ENCODE assay signal across 1 cellular context in the genomic region with DNA sequence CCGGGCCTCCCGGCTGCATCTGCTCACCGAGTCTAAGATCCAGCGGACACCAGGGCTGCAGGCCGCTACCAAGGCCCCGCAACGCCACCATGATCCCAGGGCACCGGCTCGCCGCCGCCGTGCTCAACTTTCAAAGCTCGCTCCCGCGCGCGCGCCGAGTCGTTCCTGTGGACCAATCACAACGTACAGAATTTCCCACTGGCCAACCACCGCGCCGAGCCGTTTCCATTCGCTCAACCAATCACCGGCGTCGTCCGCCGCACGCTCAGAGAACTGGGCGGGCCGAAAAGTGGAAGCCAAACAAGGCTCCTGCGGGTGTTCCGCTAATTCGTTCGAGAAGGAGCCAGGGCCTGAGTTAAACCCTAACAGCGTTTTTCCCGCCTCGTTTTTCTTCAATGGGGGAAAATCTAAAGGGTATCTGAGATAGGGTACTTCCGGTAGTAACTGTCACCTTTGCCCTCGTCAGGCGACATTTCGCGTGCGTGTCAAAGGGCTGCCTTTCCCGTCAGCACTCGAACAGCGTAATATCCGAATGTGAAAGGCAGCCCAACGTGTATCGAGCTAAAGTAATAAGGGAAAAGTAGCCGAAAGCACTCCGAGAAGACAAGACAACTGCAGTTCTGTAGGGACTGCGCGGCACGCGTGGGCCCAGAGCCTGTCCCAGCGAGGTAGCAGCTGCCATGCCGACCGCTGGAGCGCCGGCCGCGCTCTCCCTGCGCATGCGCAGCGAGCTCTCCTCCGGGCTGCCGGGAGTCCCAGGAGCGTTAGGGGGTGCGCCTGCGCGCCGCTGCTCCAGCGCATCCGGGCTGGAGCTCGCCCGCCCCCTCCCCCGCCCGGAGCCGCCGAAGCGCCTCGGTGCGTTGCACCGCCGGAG.
TF ChIP-seq lines count a peak whose summit lies in the region.

A gene with protein sequence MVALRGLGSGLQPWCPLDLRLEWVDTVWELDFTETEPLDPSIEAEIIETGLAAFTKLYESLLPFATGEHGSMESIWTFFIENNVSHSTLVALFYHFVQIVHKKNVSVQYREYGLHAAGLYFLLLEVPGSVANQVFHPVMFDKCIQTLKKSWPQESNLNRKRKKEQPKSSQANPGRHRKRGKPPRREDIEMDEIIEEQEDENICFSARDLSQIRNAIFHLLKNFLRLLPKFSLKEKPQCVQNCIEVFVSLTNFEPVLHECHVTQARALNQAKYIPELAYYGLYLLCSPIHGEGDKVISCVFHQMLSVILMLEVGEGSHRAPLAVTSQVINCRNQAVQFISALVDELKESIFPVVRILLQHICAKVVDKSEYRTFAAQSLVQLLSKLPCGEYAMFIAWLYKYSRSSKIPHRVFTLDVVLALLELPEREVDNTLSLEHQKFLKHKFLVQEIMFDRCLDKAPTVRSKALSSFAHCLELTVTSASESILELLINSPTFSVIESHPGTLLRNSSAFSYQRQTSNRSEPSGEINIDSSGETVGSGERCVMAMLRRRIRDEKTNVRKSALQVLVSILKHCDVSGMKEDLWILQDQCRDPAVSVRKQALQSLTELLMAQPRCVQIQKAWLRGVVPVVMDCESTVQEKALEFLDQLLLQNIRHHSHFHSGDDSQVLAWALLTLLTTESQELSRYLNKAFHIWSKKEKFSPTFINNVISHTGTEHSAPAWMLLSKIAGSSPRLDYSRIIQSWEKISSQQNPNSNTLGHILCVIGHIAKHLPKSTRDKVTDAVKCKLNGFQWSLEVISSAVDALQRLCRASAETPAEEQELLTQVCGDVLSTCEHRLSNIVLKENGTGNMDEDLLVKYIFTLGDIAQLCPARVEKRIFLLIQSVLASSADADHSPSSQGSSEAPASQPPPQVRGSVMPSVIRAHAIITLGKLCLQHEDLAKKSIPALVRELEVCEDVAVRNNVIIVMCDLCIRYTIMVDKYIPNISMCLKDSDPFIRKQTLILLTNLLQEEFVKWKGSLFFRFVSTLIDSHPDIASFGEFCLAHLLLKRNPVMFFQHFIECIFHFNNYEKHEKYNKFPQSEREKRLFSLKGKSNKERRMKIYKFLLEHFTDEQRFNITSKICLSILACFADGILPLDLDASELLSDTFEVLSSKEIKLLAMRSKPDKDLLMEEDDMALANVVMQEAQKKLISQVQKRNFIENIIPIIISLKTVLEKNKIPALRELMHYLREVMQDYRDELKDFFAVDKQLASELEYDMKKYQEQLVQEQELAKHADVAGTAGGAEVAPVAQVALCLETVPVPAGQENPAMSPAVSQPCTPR (N-terminal part only) (minus strand): TSS at position 132 of the 874 bp plus-strand sequence. CDS start 41 bp downstream, at position 91.
A gene (plus strand): TSS at position 836 of the 874 bp plus-strand sequence. CDS start 452 bp downstream, outside the sequence.

TF ChIP-seq in HepG2, 621 proteins besides CTCF, POLR2A, EP300 and RAD21 (continued from another document and continues in another):
- TF ChIP-seq, protein P1, sequence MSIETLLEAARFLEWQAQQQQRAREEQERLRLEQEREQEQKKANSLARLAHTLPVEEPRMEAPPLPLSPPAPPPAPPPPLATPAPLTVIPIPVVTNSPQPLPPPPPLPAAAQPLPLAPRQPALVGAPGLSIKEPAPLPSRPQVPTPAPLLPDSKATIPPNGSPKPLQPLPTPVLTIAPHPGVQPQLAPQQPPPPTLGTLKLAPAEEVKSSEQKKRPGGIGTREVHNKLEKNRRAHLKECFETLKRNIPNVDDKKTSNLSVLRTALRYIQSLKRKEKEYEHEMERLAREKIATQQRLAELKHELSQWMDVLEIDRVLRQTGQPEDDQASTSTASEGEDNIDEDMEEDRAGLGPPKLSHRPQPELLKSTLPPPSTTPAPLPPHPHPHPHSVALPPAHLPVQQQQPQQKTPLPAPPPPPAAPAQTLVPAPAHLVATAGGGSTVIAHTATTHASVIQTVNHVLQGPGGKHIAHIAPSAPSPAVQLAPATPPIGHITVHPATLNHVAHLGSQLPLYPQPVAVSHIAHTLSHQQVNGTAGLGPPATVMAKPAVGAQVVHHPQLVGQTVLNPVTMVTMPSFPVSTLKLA (IDR thresholded peaks at IDR 0.05): peak; percentile 47; the same call in 1 of the 2 replicates
- no peak for TF ChIP-seq MAFF (IDR thresholded peaks at IDR 0.05; ENCODE audit: low read depth, low read length)
- TF ChIP-seq, protein P2, sequence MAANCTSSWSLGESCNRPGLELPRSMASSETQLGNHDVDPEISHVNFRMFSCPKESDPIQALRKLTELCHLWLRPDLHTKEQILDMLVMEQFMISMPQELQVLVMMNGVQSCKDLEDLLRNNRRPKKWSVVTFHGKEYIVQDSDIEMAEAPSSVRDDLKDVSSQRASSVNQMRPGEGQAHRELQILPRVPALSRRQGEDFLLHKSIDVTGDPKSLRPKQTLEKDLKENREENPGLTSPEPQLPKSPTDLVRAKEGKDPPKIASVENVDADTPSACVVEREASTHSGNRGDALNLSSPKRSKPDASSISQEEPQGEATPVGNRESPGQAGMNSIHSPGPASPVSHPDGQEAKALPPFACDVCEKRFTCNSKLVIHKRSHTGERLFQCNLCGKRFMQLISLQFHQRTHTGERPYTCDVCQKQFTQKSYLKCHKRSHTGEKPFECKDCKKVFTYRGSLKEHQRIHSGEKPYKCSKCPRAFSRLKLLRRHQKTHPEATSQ (CRISPR knock-in tag; IDR thresholded peaks at IDR 0.05; ENCODE audit: borderline replicate concordance): peak; percentile 43; the same call in 1 of the 2 replicates
- no peak; the same call in none of the 2 replicates for TF ChIP-seq YEATS2 (CRISPR knock-in tag; IDR thresholded peaks at IDR 0.05; ENCODE audit: borderline replicate concordance)
- TF ChIP-seq, protein P3, sequence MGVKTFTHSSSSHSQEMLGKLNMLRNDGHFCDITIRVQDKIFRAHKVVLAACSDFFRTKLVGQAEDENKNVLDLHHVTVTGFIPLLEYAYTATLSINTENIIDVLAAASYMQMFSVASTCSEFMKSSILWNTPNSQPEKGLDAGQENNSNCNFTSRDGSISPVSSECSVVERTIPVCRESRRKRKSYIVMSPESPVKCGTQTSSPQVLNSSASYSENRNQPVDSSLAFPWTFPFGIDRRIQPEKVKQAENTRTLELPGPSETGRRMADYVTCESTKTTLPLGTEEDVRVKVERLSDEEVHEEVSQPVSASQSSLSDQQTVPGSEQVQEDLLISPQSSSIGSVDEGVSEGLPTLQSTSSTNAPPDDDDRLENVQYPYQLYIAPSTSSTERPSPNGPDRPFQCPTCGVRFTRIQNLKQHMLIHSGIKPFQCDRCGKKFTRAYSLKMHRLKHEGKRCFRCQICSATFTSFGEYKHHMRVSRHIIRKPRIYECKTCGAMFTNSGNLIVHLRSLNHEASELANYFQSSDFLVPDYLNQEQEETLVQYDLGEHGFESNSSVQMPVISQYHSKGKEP (CRISPR knock-in tag; IDR thresholded peaks at IDR 0.05): no peak
- TF ChIP-seq MAF1 (CRISPR knock-in tag; IDR thresholded peaks at IDR 0.05; ENCODE audit: borderline replicate concordance): peak; percentile 83; the same call in 1 of the 2 replicates
- no peak for TF ChIP-seq NCOA5 (CRISPR knock-in tag; IDR thresholded peaks at IDR 0.05)
- TF ChIP-seq ZNF530 (CRISPR knock-in tag; IDR thresholded peaks at IDR 0.05; ENCODE audit: low read depth): no peak
- TF ChIP-seq, protein P4, sequence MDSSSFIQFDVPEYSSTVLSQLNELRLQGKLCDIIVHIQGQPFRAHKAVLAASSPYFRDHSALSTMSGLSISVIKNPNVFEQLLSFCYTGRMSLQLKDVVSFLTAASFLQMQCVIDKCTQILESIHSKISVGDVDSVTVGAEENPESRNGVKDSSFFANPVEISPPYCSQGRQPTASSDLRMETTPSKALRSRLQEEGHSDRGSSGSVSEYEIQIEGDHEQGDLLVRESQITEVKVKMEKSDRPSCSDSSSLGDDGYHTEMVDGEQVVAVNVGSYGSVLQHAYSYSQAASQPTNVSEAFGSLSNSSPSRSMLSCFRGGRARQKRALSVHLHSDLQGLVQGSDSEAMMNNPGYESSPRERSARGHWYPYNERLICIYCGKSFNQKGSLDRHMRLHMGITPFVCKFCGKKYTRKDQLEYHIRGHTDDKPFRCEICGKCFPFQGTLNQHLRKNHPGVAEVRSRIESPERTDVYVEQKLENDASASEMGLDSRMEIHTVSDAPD (CRISPR knock-in tag; IDR thresholded peaks at IDR 0.05): 0 out of 2 replicates have a peak, but pooled peaks have one; percentile 50
- TF ChIP-seq, protein P5, sequence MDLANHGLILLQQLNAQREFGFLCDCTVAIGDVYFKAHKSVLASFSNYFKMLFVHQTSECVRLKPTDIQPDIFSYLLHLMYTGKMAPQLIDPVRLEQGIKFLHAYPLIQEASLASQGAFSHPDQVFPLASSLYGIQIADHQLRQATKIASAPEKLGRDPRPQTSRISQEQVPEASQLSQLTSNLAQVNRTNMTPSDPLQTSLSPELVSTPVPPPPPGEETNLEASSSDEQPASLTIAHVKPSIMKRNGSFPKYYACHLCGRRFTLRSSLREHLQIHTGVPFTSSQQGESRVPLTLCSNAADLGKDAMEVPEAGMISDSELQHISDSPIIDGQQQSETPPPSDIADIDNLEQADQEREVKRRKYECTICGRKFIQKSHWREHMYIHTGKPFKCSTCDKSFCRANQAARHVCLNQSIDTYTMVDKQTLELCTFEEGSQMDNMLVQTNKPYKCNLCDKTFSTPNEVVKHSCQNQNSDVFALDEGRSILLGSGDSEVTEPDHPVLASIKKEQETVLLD (CRISPR knock-in tag; IDR thresholded peaks at IDR 0.05; ENCODE audit: low read depth): peak; percentile 70; the same call in 1 of the 2 replicates
- peak; percentile 87; the same call in 1 of the 2 replicates for TF ChIP-seq ZNF598 (CRISPR knock-in tag; IDR thresholded peaks at IDR 0.05; ENCODE audit: borderline replicate concordance)
- 0 out of 2 replicates have a peak, but pooled peaks have one; percentile 66 for TF ChIP-seq TOE1 (CRISPR knock-in tag; IDR thresholded peaks at IDR 0.05)
- TF ChIP-seq, protein P6, sequence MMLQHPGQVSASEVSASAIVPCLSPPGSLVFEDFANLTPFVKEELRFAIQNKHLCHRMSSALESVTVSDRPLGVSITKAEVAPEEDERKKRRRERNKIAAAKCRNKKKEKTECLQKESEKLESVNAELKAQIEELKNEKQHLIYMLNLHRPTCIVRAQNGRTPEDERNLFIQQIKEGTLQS (CRISPR knock-in tag; IDR thresholded peaks at IDR 0.05): no peak
- no peak for TF ChIP-seq MATR3 (CRISPR knock-in tag; IDR thresholded peaks at IDR 0.05)
- TF ChIP-seq, protein P7, sequence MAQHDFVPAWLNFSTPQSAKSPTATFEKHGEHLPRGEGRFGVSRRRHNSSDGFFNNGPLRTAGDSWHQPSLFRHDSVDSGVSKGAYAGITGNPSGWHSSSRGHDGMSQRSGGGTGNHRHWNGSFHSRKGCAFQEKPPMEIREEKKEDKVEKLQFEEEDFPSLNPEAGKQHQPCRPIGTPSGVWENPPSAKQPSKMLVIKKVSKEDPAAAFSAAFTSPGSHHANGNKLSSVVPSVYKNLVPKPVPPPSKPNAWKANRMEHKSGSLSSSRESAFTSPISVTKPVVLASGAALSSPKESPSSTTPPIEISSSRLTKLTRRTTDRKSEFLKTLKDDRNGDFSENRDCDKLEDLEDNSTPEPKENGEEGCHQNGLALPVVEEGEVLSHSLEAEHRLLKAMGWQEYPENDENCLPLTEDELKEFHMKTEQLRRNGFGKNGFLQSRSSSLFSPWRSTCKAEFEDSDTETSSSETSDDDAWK (CRISPR knock-in tag; IDR thresholded peaks at IDR 0.05): no peak
- TF ChIP-seq SOX6 (IDR thresholded peaks at IDR 0.05): no peak
- TF ChIP-seq SOX6 (CRISPR knock-in tag; IDR thresholded peaks at IDR 0.05): peak; percentile 76
- TF ChIP-seq FOXA3 (CRISPR knock-in tag; IDR thresholded peaks at IDR 0.05): peak; percentile 5; the same call in 1 of the 2 replicates
- TF ChIP-seq, protein P8, sequence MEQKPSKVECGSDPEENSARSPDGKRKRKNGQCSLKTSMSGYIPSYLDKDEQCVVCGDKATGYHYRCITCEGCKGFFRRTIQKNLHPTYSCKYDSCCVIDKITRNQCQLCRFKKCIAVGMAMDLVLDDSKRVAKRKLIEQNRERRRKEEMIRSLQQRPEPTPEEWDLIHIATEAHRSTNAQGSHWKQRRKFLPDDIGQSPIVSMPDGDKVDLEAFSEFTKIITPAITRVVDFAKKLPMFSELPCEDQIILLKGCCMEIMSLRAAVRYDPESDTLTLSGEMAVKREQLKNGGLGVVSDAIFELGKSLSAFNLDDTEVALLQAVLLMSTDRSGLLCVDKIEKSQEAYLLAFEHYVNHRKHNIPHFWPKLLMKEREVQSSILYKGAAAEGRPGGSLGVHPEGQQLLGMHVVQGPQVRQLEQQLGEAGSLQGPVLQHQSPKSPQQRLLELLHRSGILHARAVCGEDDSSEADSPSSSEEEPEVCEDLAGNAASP (CRISPR knock-in tag; IDR thresholded peaks at IDR 0.05; ENCODE audit: borderline replicate concordance): peak; percentile 42; the same call in 1 of the 2 replicates
- 0 out of 2 replicates have a peak, but pooled peaks have one; percentile 50 for TF ChIP-seq HMG20B (CRISPR knock-in tag; conservative IDR thresholded peaks at IDR 0.05)
- TF ChIP-seq MTA3 (CRISPR knock-in tag; IDR thresholded peaks at IDR 0.05): no peak
- TF ChIP-seq ZKSCAN8 (CRISPR knock-in tag; IDR thresholded peaks at IDR 0.05; ENCODE audit: borderline replicate concordance): no peak; the same call in 1 of the 2 replicates
- peak; percentile 65; the same call in 1 of the 2 replicates for TF ChIP-seq ZMYM4 (CRISPR knock-in tag; IDR thresholded peaks at IDR 0.05)
- no peak for TF ChIP-seq MIER3 (CRISPR knock-in tag; IDR thresholded peaks at IDR 0.05; ENCODE audit: borderline replicate concordance)
- TF ChIP-seq HNRNPK (IDR thresholded peaks at IDR 0.05; ENCODE audit: low read depth, low read length, poor library complexity, severe bottlenecking): peak; percentile 25
- TF ChIP-seq, protein P9, sequence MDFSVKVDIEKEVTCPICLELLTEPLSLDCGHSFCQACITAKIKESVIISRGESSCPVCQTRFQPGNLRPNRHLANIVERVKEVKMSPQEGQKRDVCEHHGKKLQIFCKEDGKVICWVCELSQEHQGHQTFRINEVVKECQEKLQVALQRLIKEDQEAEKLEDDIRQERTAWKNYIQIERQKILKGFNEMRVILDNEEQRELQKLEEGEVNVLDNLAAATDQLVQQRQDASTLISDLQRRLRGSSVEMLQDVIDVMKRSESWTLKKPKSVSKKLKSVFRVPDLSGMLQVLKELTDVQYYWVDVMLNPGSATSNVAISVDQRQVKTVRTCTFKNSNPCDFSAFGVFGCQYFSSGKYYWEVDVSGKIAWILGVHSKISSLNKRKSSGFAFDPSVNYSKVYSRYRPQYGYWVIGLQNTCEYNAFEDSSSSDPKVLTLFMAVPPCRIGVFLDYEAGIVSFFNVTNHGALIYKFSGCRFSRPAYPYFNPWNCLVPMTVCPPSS (IDR thresholded peaks at IDR 0.05): no peak
- peak; percentile 74 for TF ChIP-seq ZNF350 (CRISPR knock-in tag; IDR thresholded peaks at IDR 0.05; ENCODE audit: borderline replicate concordance, low read depth)
- TF ChIP-seq, protein P10, sequence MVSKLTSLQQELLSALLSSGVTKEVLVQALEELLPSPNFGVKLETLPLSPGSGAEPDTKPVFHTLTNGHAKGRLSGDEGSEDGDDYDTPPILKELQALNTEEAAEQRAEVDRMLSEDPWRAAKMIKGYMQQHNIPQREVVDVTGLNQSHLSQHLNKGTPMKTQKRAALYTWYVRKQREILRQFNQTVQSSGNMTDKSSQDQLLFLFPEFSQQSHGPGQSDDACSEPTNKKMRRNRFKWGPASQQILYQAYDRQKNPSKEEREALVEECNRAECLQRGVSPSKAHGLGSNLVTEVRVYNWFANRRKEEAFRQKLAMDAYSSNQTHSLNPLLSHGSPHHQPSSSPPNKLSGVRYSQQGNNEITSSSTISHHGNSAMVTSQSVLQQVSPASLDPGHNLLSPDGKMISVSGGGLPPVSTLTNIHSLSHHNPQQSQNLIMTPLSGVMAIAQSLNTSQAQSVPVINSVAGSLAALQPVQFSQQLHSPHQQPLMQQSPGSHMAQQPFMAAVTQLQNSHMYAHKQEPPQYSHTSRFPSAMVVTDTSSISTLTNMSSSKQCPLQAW (CRISPR knock-in tag; IDR thresholded peaks at IDR 0.05): peak; percentile 79
- TF ChIP-seq, protein P11, sequence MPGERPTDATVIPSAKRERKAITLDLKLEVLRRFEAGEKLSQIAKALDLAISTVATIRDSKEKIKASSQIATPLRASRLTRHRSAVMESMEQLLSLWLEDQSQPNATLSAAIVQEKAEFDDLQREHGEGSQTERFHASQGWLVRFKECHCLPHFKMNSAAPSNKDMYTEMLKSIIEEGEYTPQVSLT (CRISPR knock-in tag; IDR thresholded peaks at IDR 0.05; ENCODE audit: borderline replicate concordance, low read depth): no peak
